ENCODE assay signal across 8 cellular contexts in genomic region chr6:111259089-111259831, GRCh38.
DNase-seq lines count a peak whose midpoint lies in the region; ATAC-seq and TF ChIP-seq lines count a peak whose summit lies in the region.

No MANE protein-coding gene starts in this region.

- H3K4me3 Mint-ChIP-seq in activated T-cell treated with anti-CD3 and anti-CD28 coated beads, Interleukin-2, amount 50 U/mL, for 24 hours, result peak overlapping the region; percentile 84

- peak; percentile 98 for ATAC-seq in GM21576 (IDR thresholded peaks at IDR 0.05; ENCODE audit: unreplicated experiment)

- peak; percentile 90 for DNase-seq in DMS53 treated with DMSO at 0.1 percent for 48 hours (lab: John Stamatoyannopoulos, UW; ENCODE audit: unreplicated experiment)
- peak; percentile 92 for DNase-seq in OCI-M2 (lab: John Stamatoyannopoulos, UW; ENCODE audit: unreplicated experiment)
- peak; percentile 98 for DNase-seq in activated T-cell treated with anti-CD3 and anti-CD28 coated beads, Interleukin-2, amount 50 U/mL, for 24 hours
- peak; percentile 99 for DNase-seq in esophagus muscularis mucosa (ENCODE audit: extremely low spot score)
- peak; percentile 97 to 99 for DNase-seq in stimulated activated CD8-positive, alpha-beta memory T cell treated with anti-CD3 and anti-CD28 coated beads, Interleukin-7, amount 100 ng/mL, for 4 hours (ENCODE audit: low read depth in 2 of 2)

- H3K27ac Mint-ChIP-seq in activated T-cell treated with anti-CD3 and anti-CD28 coated beads, Interleukin-2, amount 50 U/mL, for 24 hours, result peak overlapping the region; percentile 94

- no peaks in the 10 kb centered on the region for H3K9me3 Mint-ChIP-seq in activated T-cell treated with anti-CD3 and anti-CD28 coated beads, Interleukin-2, amount 50 U/mL, for 24 hours

- peaks cover 11 to 38% (median 24%) of the 10 kb centered on the region in 4 donors for H3K4me1 ChIP-seq in esophagus muscularis mucosa
- peaks cover 0 to 27% of the 10 kb centered on the region in 2 donors for H3K4me1 ChIP-seq in muscle layer of duodenum (ENCODE audit: control insufficient read depth in 1 of 2, insufficient read depth in 2 of 2, low read length in 2 of 2)

- H3K27me3 Mint-ChIP-seq in activated T-cell treated with anti-CD3 and anti-CD28 coated beads, Interleukin-2, amount 50 U/mL, for 24 hours, result no peaks in the 10 kb centered on the region

- peaks cover 0 to 9% (median 0%) of the 10 kb centered on the region in 4 donors for H3K27me3 ChIP-seq in esophagus muscularis mucosa
- H3K27me3 ChIP-seq in muscle layer of duodenum (ENCODE audit: low read depth, low read length), result no peaks in the 10 kb centered on the region

- H3K9me3 ChIP-seq in esophagus muscularis mucosa (no peaks in the 10 kb centered on the region), muscle layer of duodenum (ENCODE audit: control insufficient read depth in 1 of 2, low read length in 2 of 2) (no peaks in the 10 kb centered on the region)

- peaks cover 36% of the 10 kb centered on the region for H3K4me1 Mint-ChIP-seq in activated T-cell treated with anti-CD3 and anti-CD28 coated beads, Interleukin-2, amount 50 U/mL, for 24 hours (ENCODE audit: low read depth)

- H3K36me3 ChIP-seq in esophagus muscularis mucosa (peaks cover 0 to 5% (median 4%) of the 10 kb centered on the region in 4 donors), muscle layer of duodenum (ENCODE audit: control insufficient read depth in 1 of 2, insufficient read depth in 2 of 2, low read length in 2 of 2) (no peaks in the 10 kb centered on the region)

- TF ChIP-seq RAD21 in Ishikawa (IDR thresholded peaks at IDR 0.05; ENCODE audit: low read depth), result peak; percentile 91

- 3% methylated on average over 24 of the region's 59 CpGs for WGBS in esophagus muscularis mucosa

- peak; percentile 93 to 99 (median 93) for TF ChIP-seq CTCF in esophagus muscularis mucosa (IDR thresholded peaks at IDR 0.05)

- TF ChIP-seq POLR2A in esophagus muscularis mucosa (IDR thresholded peaks at IDR 0.05; ENCODE audit: low read depth), result peak; percentile 5

- H3K27ac ChIP-seq in esophagus muscularis mucosa (replicated peaks in 1 of 4) (peak overlapping the region; percentile 85 to 94 (median 93)), muscle layer of duodenum (ENCODE audit: low read length) (peak overlapping the region; percentile 74)

- TF ChIP-seq EP300 in Ishikawa (IDR thresholded peaks at IDR 0.05; ENCODE audit: borderline replicate concordance) (no peak), esophagus muscularis mucosa (IDR thresholded peaks at IDR 0.05) (no peak)

- intact Hi-C loops in esophagus muscularis mucosa (cut with DNase I), result loop anchor here (2.0 kb wide), 1 partner anchor 384 kb away; no protein-coding TSS in a partner anchor

- peaks cover 19% of the 10 kb centered on the region for H3K36me3 Mint-ChIP-seq in activated T-cell treated with anti-CD3 and anti-CD28 coated beads, Interleukin-2, amount 50 U/mL, for 24 hours (ENCODE audit: low read depth)

- H3K4me3 ChIP-seq in esophagus muscularis mucosa (peak overlapping the region; percentile 74 to 91 (median 84)), muscle layer of duodenum (ENCODE audit: low read depth in 1 of 2, low read length in 2 of 2) (peak overlapping the region; percentile 77 to 94)

TF ChIP-seq in Ishikawa, 13 proteins besides CTCF, POLR2A, EP300 and RAD21:
- TF ChIP-seq TCF12 (IDR thresholded peaks at IDR 0.05; ENCODE audit: low read depth), result peak; percentile 43; the same call in 1 of the 2 replicates
- TF ChIP-seq TAF1 (IDR thresholded peaks at IDR 0.05; ENCODE audit: low read depth), result peak; percentile 87
- peak; percentile 42; the same call in 1 of the 2 replicates for TF ChIP-seq TEAD4 (IDR thresholded peaks at IDR 0.05)
- TF ChIP-seq EGR1 (IDR thresholded peaks at IDR 0.05), result no peak
- no peak for TF ChIP-seq CREB1 (IDR thresholded peaks at IDR 0.05; ENCODE audit: low read depth)
- no peak for TF ChIP-seq ZBTB7A (IDR thresholded peaks at IDR 0.05; ENCODE audit: low read depth)
- TF ChIP-seq YY1 (IDR thresholded peaks at IDR 0.05; ENCODE audit: low read depth), result peak; percentile 45; the same call in 1 of the 2 replicates
- TF ChIP-seq USF1 (IDR thresholded peaks at IDR 0.05), result peak; percentile 100
- no peak for TF ChIP-seq CEBPB (IDR thresholded peaks at IDR 0.05)
- no peak for TF ChIP-seq FOXM1 (IDR thresholded peaks at IDR 0.05; ENCODE audit: borderline replicate concordance, low read depth)
- no peak for TF ChIP-seq REST (IDR thresholded peaks at IDR 0.05; ENCODE audit: low read depth)
- TF ChIP-seq MAX (IDR thresholded peaks at IDR 0.05), result peak; percentile 94
- TF ChIP-seq NFIC (IDR thresholded peaks at IDR 0.05), result peak; percentile 83

Comparison
In these comparisons a context has a peak if more than half of its experiments do, and no peak if none do; other contexts are left out.
1. Peak in every context shown above with its lines: DNase-seq, ATAC-seq, H3K4me3 ChIP-seq and H3K27ac ChIP-seq.